Comparison of ENCODE assay signal across 9 cellular contexts in genomic region chr20:20734475-20734948, GRCh38. TPM values are rescaled to one million over a fixed set of nuclear protein-coding genes. Genes with fewer than 3 reads are reported as not detected.
A peak's percentile ranks its signal among the peaks of the same experiment; 100 is the strongest.
DNase-seq lines count a peak whose midpoint lies in the region; ATAC-seq and TF ChIP-seq lines count a peak whose summit lies in the region.
"Had no signal": no experiment of that assay in that cellular context is flagged by ENCODE, and none has a peak within 500 bp of the region (broad histone marks: within the 10 kb centered on the region; RNA-seq: fewer than 3 reads in every experiment).

No MANE protein-coding gene starts in this region.

- H3K27me3 ChIP-seq in vagina (no peaks in the 10 kb centered on the region), heart left ventricle (no peaks in the 10 kb centered on the region)

- ATAC-seq in heart left ventricle (no peak), HG03280 (IDR thresholded peaks at IDR 0.05; ENCODE audit: unreplicated experiment) (no peak)

- peak; percentile 32 for TF ChIP-seq POLR2A in NB4 (IDR thresholded peaks at IDR 0.05; ENCODE audit: extremely low read depth, insufficient read length)
- TF ChIP-seq POLR2A in vagina (IDR thresholded peaks at IDR 0.05) = no peak
- TF ChIP-seq POLR2A in heart left ventricle (IDR thresholded peaks at IDR 0.05) = no peak

- H3K27ac ChIP-seq in vagina = peak overlapping the region; percentile 23
- H3K27ac ChIP-seq in heart left ventricle = peak overlapping the region in 1 of 12 donors; percentile 21

- no peaks in the 10 kb centered on the region for H3K4me1 ChIP-seq in vagina
- H3K4me1 ChIP-seq in heart left ventricle = peaks cover 0 to 42% (median 22%) of the 10 kb centered on the region in 12 donors

- no peaks in the 10 kb centered on the region for H3K36me3 ChIP-seq in vagina
- H3K36me3 ChIP-seq in heart left ventricle = no peaks in the 10 kb centered on the region

- no peak for DNase-seq in activated naive CD4-positive, alpha-beta T cell treated with anti-CD3 and anti-CD28 coated beads, Interleukin-2, amount 50 U/mL, for 16 hours
- peak; percentile 99 for DNase-seq in NB4 (ENCODE audit: low read depth)
- peak; percentile 26 for DNase-seq in astrocyte of the hippocampus (ENCODE audit: low read depth, low spot score)
- peak in 1 of 2 donors; percentile 8 for DNase-seq in vagina (ENCODE audit: extremely low spot score in 2 of 2)
- no peak for DNase-seq in heart left ventricle
- no peak for DNase-seq in COR-L47 (lab: John Stamatoyannopoulos, UW)

- H3K4me3 Mint-ChIP-seq in activated naive CD4-positive, alpha-beta T cell treated with anti-CD3 and anti-CD28 coated beads, Interleukin-2, amount 50 U/mL, for 24 hours = no peak overlapping the region
- H3K4me3 Mint-ChIP-seq: central memory CD8-positive, alpha-beta T cell had no signal

- TF ChIP-seq CTCF in NB4 (IDR thresholded peaks at IDR 0.05; ENCODE audit: low read depth, low read length) = no peak
- no peak for TF ChIP-seq CTCF in vagina (IDR thresholded peaks at IDR 0.05)
- TF ChIP-seq CTCF in heart left ventricle (IDR thresholded peaks at IDR 0.05) = no peak

- 68 to 79% (median 72%) methylated on average over 3 of the region's 3 CpGs for WGBS in heart left ventricle, 4 donors

- peak overlapping the region; percentile 55 for H3K27ac Mint-ChIP-seq in activated naive CD4-positive, alpha-beta T cell treated with anti-CD3 and anti-CD28 coated beads, Interleukin-2, amount 50 U/mL, for 24 hours

- intact Hi-C loops in vagina (cut with DNase I) = no loop called here
- intact Hi-C loops in heart left ventricle (cut with DNase I) = loop anchor here in 1 of 10 donors (1.0 kb wide), 1 partner anchor 9 kb away; no protein-coding TSS in a partner anchor

- peaks cover 14% of the 10 kb centered on the region for H3K4me1 Mint-ChIP-seq in activated naive CD4-positive, alpha-beta T cell treated with anti-CD3 and anti-CD28 coated beads, Interleukin-2, amount 50 U/mL, for 24 hours
- H3K4me1 Mint-ChIP-seq: central memory CD8-positive, alpha-beta T cell had no signal

- H3K9me3 ChIP-seq in vagina (no peaks in the 10 kb centered on the region), heart left ventricle (no peaks in the 10 kb centered on the region)

- peaks cover 1% of the 10 kb centered on the region for H3K27me3 Mint-ChIP-seq in activated naive CD4-positive, alpha-beta T cell treated with anti-CD3 and anti-CD28 coated beads, Interleukin-2, amount 50 U/mL, for 24 hours

- no peaks in the 10 kb centered on the region for H3K9me3 Mint-ChIP-seq in activated naive CD4-positive, alpha-beta T cell treated with anti-CD3 and anti-CD28 coated beads, Interleukin-2, amount 50 U/mL, for 24 hours
- H3K9me3 Mint-ChIP-seq: central memory CD8-positive, alpha-beta T cell had no signal

- H3K36me3 Mint-ChIP-seq in activated naive CD4-positive, alpha-beta T cell treated with anti-CD3 and anti-CD28 coated beads, Interleukin-2, amount 50 U/mL, for 24 hours = no peaks in the 10 kb centered on the region

- peak overlapping the region; percentile 49 for H3K4me3 ChIP-seq in NB4 (ENCODE audit: low read depth, low read length)
- H3K4me3 ChIP-seq in vagina = no peak overlapping the region
- no peak overlapping the region for H3K4me3 ChIP-seq in heart left ventricle

RNA-seq across cellular contexts. Expression of gene RALGAPA2, which starts 22.1 kb away (rescaled TPM):
- 31.9 TPM for total RNA-seq in vagina
- total RNA-seq in heart left ventricle = 10 to 100 TPM; 13.2 to 33.8 (median 25.4) TPM
- polyA plus RNA-seq in heart left ventricle = 10 to 100 TPM in 1 of 2 donors, 1 to 10 TPM in 1; 5.6 to 19.6 TPM

Comparison
In these comparisons a context has a peak if more than half of its experiments do, and no peak if none do; other contexts are left out.
1. DNase-seq: peak in NB4 (single experiment) and astrocyte of the hippocampus (single experiment); none in activated naive CD4-positive, alpha-beta T cell treated with anti-CD3 and anti-CD28 coated beads, Interleukin-2, amount 50 U/mL, for 16 hours (single experiment), heart left ventricle (0 of 5) and COR-L47 (single experiment).